ENCODE assay signal across 31 cellular contexts in genomic region chr10:107918171-107918570, GRCh38.
"Had no signal": no experiment of that assay in that cellular context is flagged by ENCODE, and none has a peak within 500 bp of the region (broad histone marks: within the 10 kb centered on the region; RNA-seq: fewer than 3 reads in every experiment).

No MANE protein-coding gene starts in this region.

- DNase-seq: activated CD4-positive, alpha-beta memory T cell treated with anti-CD3 and anti-CD28 coated beads, Interleukin-2, amount 10 ng/mL, durations not matched to agents 7 days and 5 days; activated CD4-positive, alpha-beta T cell treated with anti-CD3 and anti-CD28 coated beads for 1 hour; activated CD4-positive, alpha-beta T cell treated with anti-CD3 and anti-CD28 coated beads for 36 hours; activated CD4-positive, alpha-beta T cell treated with anti-CD3 and anti-CD28 coated beads for 48 hours; activated CD4-positive, alpha-beta T cell treated with anti-CD3 and anti-CD28 coated beads, Interleukin-2, amount 10 ng/mL, durations not matched to agents 7 days and 5 days; activated CD4-positive, alpha-beta T cell treated with anti-CD3 and anti-CD28 coated beads, Interleukin-2, amount 50 U/mL, for 48 hours; activated CD4-positive, CD25-positive, alpha-beta regulatory T cell; activated CD8-positive, alpha-beta memory T cell treated with anti-CD3 and anti-CD28 coated beads for 24 hours; activated CD8-positive, alpha-beta memory T cell treated with anti-CD3 and anti-CD28 coated beads, Interleukin-2, amount 10 ng/mL, durations not matched to agents 7 days and 5 days; activated CD8-positive, alpha-beta memory T cell treated with anti-CD3 and anti-CD28 coated beads, Interleukin-2, amount 50 U/mL, for 48 hours; activated CD8-positive, alpha-beta T cell treated with anti-CD3 and anti-CD28 coated beads, Interleukin-2, amount 10 ng/mL, durations not matched to agents 7 days and 5 days; activated effector memory CD4-positive, alpha-beta T cell treated with Interleukin-2 at 50 U/mL for 16 hours; activated gamma-delta T cell; activated naive CD4-positive, alpha-beta T cell treated with anti-CD3 and anti-CD28 coated beads, Interleukin-2, amount 10 ng/mL, durations not matched to agents 7 days and 5 days; activated naive CD4-positive, alpha-beta T cell treated with Interleukin-2 at 50 U/mL for 16 hours; activated naive CD8-positive, alpha-beta T cell treated with anti-CD3 and anti-CD28 coated beads, Interleukin-2, amount 10 ng/mL, durations not matched to agents 7 days and 5 days; activated naive CD8-positive, alpha-beta T cell treated with anti-CD3 and anti-CD28 coated beads, Interleukin-2, amount 50 U/mL, for 24 hours; activated T-cell treated with anti-CD3 and anti-CD28 coated beads, Interleukin-2, amount 50 U/mL, for 24 hours; activated T-cell treated with anti-CD3 and anti-CD28 coated beads, Interleukin-2, amount 50 U/mL, for 48 hours; amygdala; anterior cingulate cortex; caudate nucleus; cerebellar nuclear complex; T-helper 1 cell; T-helper 2 cell; T-helper 9 cell had no signal

- H3K27ac ChIP-seq: ascending aorta, cardiac muscle cell, VCaP had no signal

- H3K4me3 ChIP-seq: ascending aorta, cardiac muscle cell had no signal

- H3K36me3 ChIP-seq: ascending aorta, cardiac muscle cell had no signal

- H3K27me3 ChIP-seq: ascending aorta had no signal

- ATAC-seq: activated CD4-positive, alpha-beta T cell treated with anti-CD3 and anti-CD28 coated beads for 36 hours; activated CD4-positive, CD25-positive, alpha-beta regulatory T cell treated with anti-CD3 and anti-CD28 coated beads, Interleukin-2, amount 50 U/mL, for 24 hours; activated CD8-positive, alpha-beta memory T cell treated with anti-CD3 and anti-CD28 coated beads, Interleukin-2, amount 10 ng/mL, durations not matched to agents 7 days and 5 days; activated CD8-positive, alpha-beta T cell treated with anti-CD3 and anti-CD28 coated beads, Interleukin-2, amount 10 ng/mL, durations not matched to agents 7 days and 5 days; activated naive CD8-positive, alpha-beta T cell treated with anti-CD3 and anti-CD28 coated beads, Interleukin-2, amount 50 U/mL, for 24 hours; WTC11 had no signal

- H3K4me1 ChIP-seq: ascending aorta had no signal
